Comparison of ENCODE assay signal across 18 cellular contexts in genomic region chr1:183379951-183380350, GRCh38. TPM values are rescaled to one million over a fixed set of nuclear protein-coding genes. Genes with fewer than 3 reads are reported as not detected.
DNase-seq lines count a peak whose midpoint lies in the region; ATAC-seq lines count a peak whose summit lies in the region.
"Had no signal": no experiment of that assay in that cellular context is flagged by ENCODE, and none has a peak within 500 bp of the region (broad histone marks: within the 10 kb centered on the region; RNA-seq: fewer than 3 reads in every experiment).

No MANE protein-coding gene starts in this region.

- no peak overlapping the region for H2BK120ac ChIP-seq in neuronal stem cell (ENCODE audit: low read depth, low read length)

- no peak overlapping the region for H3K4me2 ChIP-seq in neuronal stem cell (ENCODE audit: insufficient read depth, low read length, poor library complexity, severe bottlenecking)

- no peak overlapping the region for H2BK15ac ChIP-seq in neuronal stem cell (ENCODE audit: low read length)

- H3K9ac ChIP-seq in neuronal stem cell (ENCODE audit: low read depth, low read length, poor library complexity): no peak overlapping the region
- H3K9ac ChIP-seq: GM23248 had no signal

- no peaks in the 10 kb centered on the region for H3K36me3 ChIP-seq in neuronal stem cell (replicated peaks in 1 of 2; ENCODE audit: control insufficient read depth in 2 of 2, insufficient read depth in 2 of 2, low read length in 2 of 2)

- no peak overlapping the region for H3K23ac ChIP-seq in neuronal stem cell (ENCODE audit: low read depth, low read length, poor library complexity)

- no peak overlapping the region for H3K4me3 ChIP-seq in neuronal stem cell (ENCODE audit: low read length in 2 of 2)
- H3K4me3 ChIP-seq: GM23248, K562 had no signal

- no CpG with 5 or more reads among the region's 2 CpGs for WGBS in neuronal stem cell (ENCODE audit: extremely low coverage in 2 of 2, insufficient read length in 2 of 2, insufficient replicate concordance in 1 of 2), 2 donors

- DNase-seq in SK-MEL-5 (ENCODE audit: low read depth, low spot score) (peak; percentile 4), brain pericyte (ENCODE audit: low read depth, low spot score) (peak; percentile 78), fibroblast of peridontal ligament (ENCODE audit: extremely low read depth) (peak; percentile 9), stromal cell of bone marrow (ENCODE audit: low read depth) (peak; percentile 11), neuronal stem cell (ENCODE audit: low spot score) (no peak)
- DNase-seq: AML-193; Caco-2; CD4-positive, alpha-beta T cell; DMS153; DMS79 treated with DMSO at 0.1 percent for 48 hours; EL; GM23248; HCEC 1CT; IMR-90 had no signal

- H3K27ac ChIP-seq in neuronal stem cell (replicated peaks; ENCODE audit: low read length): no peak overlapping the region
- H3K27ac ChIP-seq: C4-2B, GM23248 had no signal

- H3K79me1 ChIP-seq in neuronal stem cell (ENCODE audit: low read depth, low read length): no peaks in the 10 kb centered on the region

- no peak overlapping the region for H3K18ac ChIP-seq in neuronal stem cell (ENCODE audit: low read length)

- no peaks in the 10 kb centered on the region for H3K9me3 ChIP-seq in neuronal stem cell (replicated peaks in 1 of 2; ENCODE audit: control insufficient read depth in 2 of 2, insufficient read depth in 1 of 2, low read depth in 1 of 2, low read length in 2 of 2)
- H3K9me3 ChIP-seq: Caco-2 had no signal

- no peak overlapping the region for H3K4ac ChIP-seq in neuronal stem cell (ENCODE audit: low read length)

- in situ Hi-C loops in SK-MEL-5 (cut with HindIII; ENCODE audit: low pct_unique_long_range_greater_than_20kb, low sequenced_read_pairs): no loop called here

- H3K27me3 ChIP-seq in neuronal stem cell (ENCODE audit: control insufficient read depth in 3 of 3, insufficient read depth in 3 of 3, low read depth in 1 of 3, low read length in 3 of 3): peaks cover 0 to 4% (median 0%) of the 10 kb centered on the region in 3 experiments

- H2AFZ ChIP-seq in neuronal stem cell (ENCODE audit: low read length): no peak overlapping the region
- H2AFZ ChIP-seq: GM23248 had no signal

- ATAC-seq in HG02678 (IDR thresholded peaks at IDR 0.05; ENCODE audit: unreplicated experiment): no peak
- no peak for ATAC-seq in GM21576 (IDR thresholded peaks at IDR 0.05; ENCODE audit: unreplicated experiment)
- ATAC-seq: K562 had no signal

- H4K91ac ChIP-seq in neuronal stem cell (ENCODE audit: low read depth, low read length, poor library complexity): no peak overlapping the region

- no peak overlapping the region for H2BK5ac ChIP-seq in neuronal stem cell (ENCODE audit: low read length)

- H4K8ac ChIP-seq in neuronal stem cell (ENCODE audit: low read depth, low read length): no peak overlapping the region

- H3K4me1 ChIP-seq in neuronal stem cell (ENCODE audit: control insufficient read depth in 2 of 2, insufficient read depth in 1 of 2, low read depth in 1 of 2, low read length in 2 of 2): no peaks in the 10 kb centered on the region

- H2BK12ac ChIP-seq in neuronal stem cell (ENCODE audit: low read length): no peak overlapping the region

- H3K14ac ChIP-seq in neuronal stem cell (ENCODE audit: low read length): no peak overlapping the region

- no peak overlapping the region for H2AK5ac ChIP-seq in neuronal stem cell (ENCODE audit: low read depth, low read length)

RNA-seq across cellular contexts. Expression of gene NMNAT2, which starts 38.2 kb away (rescaled TPM):
- 0.03 and 0.08 TPM in 2 replicates for total RNA-seq in SK-MEL-5 (2014; rRNA removed; shearing (Covaris generic))
- polyA plus RNA-seq in SK-MEL-5 (2015; cell fraction: cytosol; rRNA removed): 0.12 and 0.51 TPM in 2 replicates
- 0.04 TPM in 1 of 2 replicates, not detected in the other for polyA plus RNA-seq in SK-MEL-5 (2015; cell fraction: nucleus; rRNA removed)
- polyA plus RNA-seq in neuronal stem cell (2013, experiment 1 of 2): 0.45 TPM
- 0.89 TPM for polyA plus RNA-seq in neuronal stem cell (2013, experiment 2 of 2)
- total RNA-seq: CD4-positive, alpha-beta T cell; K562 had no signal
- polyA plus RNA-seq: K562 had no signal
